In genomic region chr14:96741151-96741977, GRCh38 we compare ENCODE assay signal across 8 cellular contexts. TPM values are rescaled to one million over a fixed set of nuclear protein-coding genes. Genes with fewer than 3 reads are reported as not detected.
DNase-seq lines count a peak whose midpoint lies in the region; ATAC-seq and TF ChIP-seq lines count a peak whose summit lies in the region.

No MANE protein-coding gene starts in this region.

- TF ChIP-seq RAD21 in liver (IDR thresholded peaks at IDR 0.05) = peak; percentile 74 to 85

- H3K4me3 ChIP-seq in GM23338 (peak overlapping the region; percentile 66), coronary artery (peak overlapping the region; percentile 59), liver (ENCODE audit: low read depth in 1 of 3, low read length in 3 of 3) (peak overlapping the region in 1 of 3 donors; percentile 53)

- H3K9ac ChIP-seq in liver (ENCODE audit: low read depth in 1 of 2, low read length in 2 of 2) = peak overlapping the region in 1 of 2 donors; percentile 25

- no peaks in the 10 kb centered on the region; the same call in 2 of the 3 replicates for H3K9me3 Mint-ChIP-seq in GM23338
- H3K9me3 Mint-ChIP-seq in activated CD4-positive, alpha-beta T cell treated with anti-CD3 and anti-CD28 coated beads, Interleukin-2, amount 10 ng/mL, durations not matched to agents 24 days and 14 days = no peaks in the 10 kb centered on the region

- H3F3A ChIP-seq in GM23338 (replicated peaks; ENCODE audit: low read depth) = no peaks in the 10 kb centered on the region

- H3K79me2 ChIP-seq in GM23338 (replicated peaks; ENCODE audit: insufficient read depth) = no peaks in the 10 kb centered on the region

- H3K4me1 ChIP-seq in GM23338 (ENCODE audit: insufficient read depth) = peaks cover 44% of the 10 kb centered on the region
- H3K4me1 ChIP-seq in liver (ENCODE audit: control insufficient read depth in 4 of 4, insufficient read depth in 4 of 4, low read length in 3 of 4) = peaks cover 2 to 9% (median 7%) of the 10 kb centered on the region in 4 donors

- peak overlapping the region; percentile 96 for H2AFZ ChIP-seq in GM23338

- ATAC-seq in GM23338 = peak; percentile 82
- ATAC-seq in HG03457 (IDR thresholded peaks at IDR 0.05; ENCODE audit: unreplicated experiment) = no peak

- H3K36me3 Mint-ChIP-seq in GM23338 (ENCODE audit: low read depth) = no peaks in the 10 kb centered on the region
- H3K36me3 Mint-ChIP-seq in activated CD4-positive, alpha-beta T cell treated with anti-CD3 and anti-CD28 coated beads, Interleukin-2, amount 10 ng/mL, durations not matched to agents 24 days and 14 days (ENCODE audit: low read depth) = no peaks in the 10 kb centered on the region

- intact Hi-C loops in activated CD4-positive, alpha-beta T cell treated with anti-CD3 and anti-CD28 coated beads, Interleukin-2, amount 10 ng/mL, durations not matched to agents 24 days and 14 days (cut with micrococcal nuclease) = loop anchor here (5.0 kb wide), 2 partner anchors 149 to 174 kb away; no protein-coding TSS in a partner anchor

- H3K27ac ChIP-seq in GM23338 (ENCODE audit: low read depth) = no peak overlapping the region
- H3K27ac ChIP-seq in coronary artery = no peak overlapping the region
- no peak overlapping the region for H3K27ac ChIP-seq in liver (ENCODE audit: low read depth in 1 of 2, low read length in 2 of 2)

- peak overlapping the region; percentile 85 for H3K4me2 ChIP-seq in GM23338

- TF ChIP-seq CTCF in GM23338 (conservative IDR thresholded peaks at IDR 0.05; ENCODE audit: low read depth in 2 of 2) (peak; percentile 71 to 95), coronary artery (IDR thresholded peaks at IDR 0.05) (peak; percentile 93), liver (IDR thresholded peaks at IDR 0.05; ENCODE audit: low read depth, low read length, missing input control) (peak; percentile 73)

- H3K36me3 ChIP-seq in GM23338 (ENCODE audit: insufficient read depth) (no peaks in the 10 kb centered on the region), liver (ENCODE audit: control insufficient read depth in 4 of 4, insufficient read depth in 3 of 4, low read depth in 1 of 4, low read length in 3 of 4) (no peaks in the 10 kb centered on the region)

- H3K4me3 Mint-ChIP-seq in GM23338 = peak overlapping the region; percentile 82
- peak overlapping the region; percentile 73 for H3K4me3 Mint-ChIP-seq in activated CD4-positive, alpha-beta T cell treated with anti-CD3 and anti-CD28 coated beads, Interleukin-2, amount 10 ng/mL, durations not matched to agents 24 days and 14 days

- H3K27me3 Mint-ChIP-seq in GM23338 (ENCODE audit: insufficient read depth, low read depth, poor library complexity) = peaks cover 3% of the 10 kb centered on the region
- peaks cover 73% of the 10 kb centered on the region for H3K27me3 Mint-ChIP-seq in activated CD4-positive, alpha-beta T cell treated with anti-CD3 and anti-CD28 coated beads, Interleukin-2, amount 10 ng/mL, durations not matched to agents 24 days and 14 days

- H3K9me3 ChIP-seq in liver (ENCODE audit: control insufficient read depth in 4 of 4, low read length in 3 of 4) = no peaks in the 10 kb centered on the region

- peaks cover 41% of the 10 kb centered on the region for H3K4me1 Mint-ChIP-seq in GM23338
- H3K4me1 Mint-ChIP-seq in activated CD4-positive, alpha-beta T cell treated with anti-CD3 and anti-CD28 coated beads, Interleukin-2, amount 10 ng/mL, durations not matched to agents 24 days and 14 days = peaks cover 2% of the 10 kb centered on the region

- H4K20me1 ChIP-seq in GM23338 (replicated peaks; ENCODE audit: insufficient read depth) = no peaks in the 10 kb centered on the region

- H3K27me3 ChIP-seq in GM23338 (ENCODE audit: insufficient read depth) = peaks cover 5% of the 10 kb centered on the region
- peaks cover 2 to 15% (median 2%) of the 10 kb centered on the region in 4 donors for H3K27me3 ChIP-seq in liver (ENCODE audit: control insufficient read depth in 4 of 4, insufficient read depth in 4 of 4, low read length in 3 of 4)

- WGBS in liver = 7% methylated on average over 62 of the region's 62 CpGs

- peak; percentile 72 for DNase-seq in Daoy (ENCODE audit: low read depth)
- peak; percentile 64 for DNase-seq in GM23338 (ENCODE audit: low spot score)
- peak; percentile 43 for DNase-seq in NCI-H1105 (lab: John Stamatoyannopoulos, UW)
- DNase-seq in activated CD4-positive, alpha-beta T cell treated with anti-CD3 and anti-CD28 coated beads, Interleukin-2, amount 10 ng/mL, durations not matched to agents 24 days and 14 days = peak; percentile 94
- DNase-seq in coronary artery (ENCODE audit: low spot score) = no peak
- peak; percentile 59 to 76 for DNase-seq in stimulated activated CD4-positive, alpha-beta T cell treated with anti-CD3 and anti-CD28 coated beads, Interleukin-4, amount 100 ng/mL, for 4 hours

- H3K9me2 ChIP-seq in GM23338 (ENCODE audit: insufficient read depth) = no peaks in the 10 kb centered on the region

- no peak overlapping the region for H3K27ac Mint-ChIP-seq in GM23338
- no peak overlapping the region for H3K27ac Mint-ChIP-seq in activated CD4-positive, alpha-beta T cell treated with anti-CD3 and anti-CD28 coated beads, Interleukin-2, amount 10 ng/mL, durations not matched to agents 24 days and 14 days

TF ChIP-seq in GM23338, 12 proteins besides CTCF, POLR2A, EP300 and RAD21 (continues in another document):
- TF ChIP-seq REST (IDR thresholded peaks at IDR 0.05; ENCODE audit: unreplicated experiment) (no peak), CREB1 (CRISPR knock-in tag; IDR thresholded peaks at IDR 0.05; ENCODE audit: low read depth) (no peak), NANOG (IDR thresholded peaks at IDR 0.05; ENCODE audit: borderline replicate concordance) (no peak), EZH2phosphoT487 (IDR thresholded peaks at IDR 0.05; ENCODE audit: unreplicated experiment) (no peak), ZNF114 (CRISPR knock-in tag; IDR thresholded peaks at IDR 0.05) (no peak), EZH2 (IDR thresholded peaks at IDR 0.05; ENCODE audit: low read depth, unreplicated experiment) (no peak)

TF ChIP-seq in liver, 16 proteins besides CTCF, POLR2A, EP300 and RAD21 (continues in another document):
- TF ChIP-seq MAX (IDR thresholded peaks at IDR 0.05) (no peak), REST (IDR thresholded peaks at IDR 0.05) (no peak), HNF4G (IDR thresholded peaks at IDR 0.05) (no peak), EGR1 (IDR thresholded peaks at IDR 0.05; ENCODE audit: low read depth in 2 of 2) (no peak), RXRA (IDR thresholded peaks at IDR 0.05) (no peak), HNF4A (conservative IDR thresholded peaks at IDR 0.05) (no peak), TAF1 (conservative IDR thresholded peaks at IDR 0.05) (no peak), FOXA2 (IDR thresholded peaks at IDR 0.05) (no peak), ATF3 (IDR thresholded peaks at IDR 0.05) (no peak), GABPA (IDR thresholded peaks at IDR 0.05 in 1 of 2, conservative IDR thresholded peaks at IDR 0.05 in 1 of 2) (no peak), JUND (IDR thresholded peaks at IDR 0.05) (no peak), NR2F2 (IDR thresholded peaks at IDR 0.05) (no peak), FOXA1 (IDR thresholded peaks at IDR 0.05) (no peak), YY1 (IDR thresholded peaks at IDR 0.05) (no peak), SP1 (IDR thresholded peaks at IDR 0.05) (no peak)

RNA-seq across cellular contexts. Expression of gene VRK1, which starts 55.8 kb away (rescaled TPM):
- total RNA-seq in Daoy (2014; rRNA removed; shearing (Covaris generic)) = 146 TPM in 2 replicates
- total RNA-seq in GM23338 (2014; rRNA removed; shearing (Covaris generic)) = 53.3 and 83.8 TPM in 2 replicates
- 113 and 119 TPM in 2 replicates for polyA plus RNA-seq in GM23338 (2016; fragmentation: Nextera tagmentation; extraction: Ambion mirVana)
- 76.7 and 77.0 TPM in 2 replicates for total RNA-seq in activated CD4-positive, alpha-beta T cell treated with anti-CD3 and anti-CD28 coated beads, Interleukin-2, amount 10 ng/mL, durations not matched to agents 24 days and 14 days
- total RNA-seq in liver = 10 to 100 TPM in 1 of 2 donors, 1 to 10 TPM in 1; 4.3 to 50.4 TPM
- polyA plus RNA-seq in liver = 1 to 10 TPM; 1.8 to 2.4 TPM
